In the genomic region with DNA sequence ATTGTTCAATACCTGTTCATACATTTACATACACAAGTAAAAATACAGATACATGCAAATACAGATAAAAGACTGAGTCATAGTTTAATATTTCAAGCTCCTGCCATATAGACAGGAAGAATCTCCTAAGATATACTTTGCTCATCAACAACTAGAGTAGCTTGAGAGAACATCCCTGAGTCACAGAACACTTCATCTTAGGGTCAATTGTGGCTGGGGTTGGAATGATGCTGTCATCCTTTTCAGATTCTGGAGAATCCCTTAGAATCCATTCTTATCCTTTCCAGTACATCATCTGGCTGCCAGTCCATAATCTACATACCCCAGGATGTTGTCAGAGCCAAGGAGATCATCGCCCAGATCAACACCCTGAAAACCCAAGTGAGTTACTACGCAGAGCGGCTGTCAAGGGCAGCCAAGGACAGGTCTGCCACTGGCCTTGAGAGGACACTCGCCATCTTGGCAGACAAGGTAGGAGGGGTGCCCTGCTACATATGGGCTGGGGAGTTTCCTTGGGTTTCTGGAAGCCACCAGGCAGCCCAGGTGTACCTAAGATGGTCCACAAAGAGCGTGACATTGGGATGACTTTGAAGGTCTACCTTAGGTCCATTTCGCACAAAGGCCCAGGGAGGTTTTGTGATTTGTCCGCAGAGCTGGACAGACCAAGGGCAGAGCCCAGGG, we compare ENCODE assay signal across 15 cellular contexts. TPM values are rescaled to one million over a fixed set of nuclear protein-coding genes. Genes with fewer than 3 reads are reported as not detected.
A peak's percentile ranks its signal among the peaks of the same experiment; 100 is the strongest.
DNase-seq lines count a peak whose midpoint lies in the region; ATAC-seq and TF ChIP-seq lines count a peak whose summit lies in the region.
"Had no signal": no experiment of that assay in that cellular context is flagged by ENCODE, and none has a peak within 500 bp of the region (broad histone marks: within the 10 kb centered on the region; RNA-seq: fewer than 3 reads in every experiment).

No MANE protein-coding gene starts in this region.

- no peak overlapping the region for H3K23ac ChIP-seq in mesenchymal stem cell (ENCODE audit: low read length in 2 of 2)

- H3K14ac ChIP-seq in mesenchymal stem cell (ENCODE audit: low read length in 2 of 2) = no peak overlapping the region

- H3K9me3 Mint-ChIP-seq in CD8-positive, alpha-beta T cell = no peaks in the 10 kb centered on the region
- no peaks in the 10 kb centered on the region for H3K9me3 Mint-ChIP-seq in HFFc6
- H3K9me3 Mint-ChIP-seq in activated naive CD8-positive, alpha-beta T cell treated with anti-CD3 and anti-CD28 coated beads, Interleukin-2, amount 50 U/mL, for 24 hours = no peaks in the 10 kb centered on the region

- no peak overlapping the region for H3K27ac ChIP-seq in CD8-positive, alpha-beta T cell (ENCODE audit: low read depth, low read length)
- no peak overlapping the region for H3K27ac ChIP-seq in mesenchymal stem cell (ENCODE audit: low read length, poor library complexity, severe bottlenecking)
- H3K27ac ChIP-seq: skin epidermis, testis, VCaP had no signal

- H3K18ac ChIP-seq in mesenchymal stem cell (ENCODE audit: low read depth in 1 of 2, low read length in 2 of 2) = no peak overlapping the region

- DNase-seq in CD8-positive, alpha-beta T cell = peak in 1 of 7 experiments; percentile 34
- DNase-seq in HFFc6 = peak; percentile 87
- DNase-seq in activated naive CD8-positive, alpha-beta T cell treated with anti-CD3 and anti-CD28 coated beads, Interleukin-2, amount 50 U/mL, for 24 hours = no peak
- DNase-seq in mesenchymal stem cell = peak; percentile 70
- DNase-seq in germinal center (ENCODE audit: low spot score) = no peak
- no peak for DNase-seq in stimulated activated CD4-positive, alpha-beta T cell treated with anti-CD3 and anti-CD28 coated beads, Interleukin-4, amount 100 ng/mL, for 1 hour
- DNase-seq: COR-L47, NCI-H146, NCI-H69, testis had no signal

- peak overlapping the region; percentile 81 for H3K27ac Mint-ChIP-seq in CD8-positive, alpha-beta T cell
- H3K27ac Mint-ChIP-seq in HFFc6 = peak overlapping the region; percentile 72
- H3K27ac Mint-ChIP-seq in activated naive CD8-positive, alpha-beta T cell treated with anti-CD3 and anti-CD28 coated beads, Interleukin-2, amount 50 U/mL, for 24 hours = peak overlapping the region; percentile 6

- H4K8ac ChIP-seq in mesenchymal stem cell (ENCODE audit: low read length) = no peak overlapping the region

- no peak overlapping the region for H3K4ac ChIP-seq in mesenchymal stem cell (ENCODE audit: low read depth in 1 of 2, low read length in 2 of 2)

- H3K9me3 ChIP-seq in CD8-positive, alpha-beta T cell (ENCODE audit: low read length) = no peaks in the 10 kb centered on the region
- no peaks in the 10 kb centered on the region for H3K9me3 ChIP-seq in mesenchymal stem cell (ENCODE audit: control insufficient read depth, low read length)
- H3K9me3 ChIP-seq: testis had no signal

- H3K4me2 ChIP-seq in mesenchymal stem cell (ENCODE audit: low read length, poor library complexity, severe bottlenecking) = no peak overlapping the region

- no peak overlapping the region for H3K4me3 Mint-ChIP-seq in CD8-positive, alpha-beta T cell
- no peak overlapping the region for H3K4me3 Mint-ChIP-seq in HFFc6
- no peak overlapping the region for H3K4me3 Mint-ChIP-seq in activated naive CD8-positive, alpha-beta T cell treated with anti-CD3 and anti-CD28 coated beads, Interleukin-2, amount 50 U/mL, for 24 hours

- H4K91ac ChIP-seq in mesenchymal stem cell (ENCODE audit: low read length) = no peak overlapping the region

- WGBS in mesenchymal stem cell = 95% methylated on average over 7 of the region's 7 CpGs

- POLR2A ChIA-PET in CD8-positive, alpha-beta T cell (lab: Charles Lee) = interaction anchor here (0.5 to 1.4 kb wide), 2 partner anchors 136 to 431 kb away, joined by 3 to 4 read pairs; no protein-coding TSS in a partner anchor

- no peak overlapping the region for H3K9ac ChIP-seq in mesenchymal stem cell (ENCODE audit: low read length)

- no peak for TF ChIP-seq CTCF in CD8-positive, alpha-beta T cell (IDR thresholded peaks at IDR 0.05)
- TF ChIP-seq CTCF in HFFc6 (IDR thresholded peaks at IDR 0.05) = no peak

- H2BK120ac ChIP-seq in mesenchymal stem cell (ENCODE audit: low read depth, low read length) = no peak overlapping the region

- no peak overlapping the region for H2BK15ac ChIP-seq in mesenchymal stem cell (ENCODE audit: low read depth, poor library complexity, severe bottlenecking)

- no peak overlapping the region for H2AFZ ChIP-seq in mesenchymal stem cell (ENCODE audit: low read depth, low read length)

- H3K4me1 Mint-ChIP-seq in CD8-positive, alpha-beta T cell (ENCODE audit: low read depth) = peaks cover 59% of the 10 kb centered on the region
- H3K4me1 Mint-ChIP-seq in HFFc6 (ENCODE audit: low read depth) = peaks cover 21% of the 10 kb centered on the region
- H3K4me1 Mint-ChIP-seq in activated naive CD8-positive, alpha-beta T cell treated with anti-CD3 and anti-CD28 coated beads, Interleukin-2, amount 50 U/mL, for 24 hours = peaks cover 63% of the 10 kb centered on the region

- H2AK5ac ChIP-seq in mesenchymal stem cell (ENCODE audit: low read length, severe bottlenecking) = no peak overlapping the region

- no peaks in the 10 kb centered on the region for H3K27me3 ChIP-seq in CD8-positive, alpha-beta T cell (ENCODE audit: insufficient read depth, low read length)
- H3K27me3 ChIP-seq in mesenchymal stem cell (ENCODE audit: control insufficient read depth in 1 of 2, insufficient read depth in 1 of 2, low read length in 2 of 2) = no peaks in the 10 kb centered on the region
- H3K27me3 ChIP-seq: testis had no signal

- ATAC-seq in CD8-positive, alpha-beta T cell = no peak
- peak; percentile 29 for ATAC-seq in activated naive CD8-positive, alpha-beta T cell treated with anti-CD3 and anti-CD28 coated beads, Interleukin-2, amount 50 U/mL, for 24 hours
- ATAC-seq in HG02588 (IDR thresholded peaks at IDR 0.05; ENCODE audit: unreplicated experiment) = no peak
- ATAC-seq: K562 had no signal

- H3K4me3 ChIP-seq in CD8-positive, alpha-beta T cell (ENCODE audit: low read depth, low read length) = no peak overlapping the region
- no peak overlapping the region for H3K4me3 ChIP-seq in mesenchymal stem cell (ENCODE audit: insufficient read depth in 1 of 2, low read depth in 1 of 2, low read length in 2 of 2)
- H3K4me3 ChIP-seq: K562, lung, skin epidermis, testis had no signal

- H3K4me1 ChIP-seq in CD8-positive, alpha-beta T cell (ENCODE audit: insufficient read depth, low read length) = peaks cover 39% of the 10 kb centered on the region
- H3K4me1 ChIP-seq in mesenchymal stem cell (ENCODE audit: control insufficient read depth, insufficient read depth, low read depth, low read length) = no peaks in the 10 kb centered on the region
- H3K4me1 ChIP-seq: testis had no signal

- no peak overlapping the region for H2BK5ac ChIP-seq in mesenchymal stem cell (ENCODE audit: low read depth, low read length, poor library complexity, severe bottlenecking)

- no peak overlapping the region for H2BK12ac ChIP-seq in mesenchymal stem cell (ENCODE audit: low read length in 2 of 2)

- peaks cover 54% of the 10 kb centered on the region for H3K36me3 ChIP-seq in CD8-positive, alpha-beta T cell (ENCODE audit: insufficient read depth, low read length)
- H3K36me3 ChIP-seq in mesenchymal stem cell (ENCODE audit: control insufficient read depth in 1 of 2, insufficient read depth in 2 of 2, low read depth in 1 of 2, low read length in 2 of 2) = peaks cover 42 to 60% of the 10 kb centered on the region in 2 experiments

- no peaks in the 10 kb centered on the region for H3K79me1 ChIP-seq in mesenchymal stem cell (replicated peaks; ENCODE audit: low read length, poor library complexity, severe bottlenecking)

- peaks cover 89% of the 10 kb centered on the region for H3K36me3 Mint-ChIP-seq in CD8-positive, alpha-beta T cell
- peaks cover 15% of the 10 kb centered on the region for H3K36me3 Mint-ChIP-seq in HFFc6 (ENCODE audit: low read depth)
- H3K36me3 Mint-ChIP-seq in activated naive CD8-positive, alpha-beta T cell treated with anti-CD3 and anti-CD28 coated beads, Interleukin-2, amount 50 U/mL, for 24 hours (ENCODE audit: low read depth) = peaks cover 28% of the 10 kb centered on the region

- CTCF ChIA-PET in CD8-positive, alpha-beta T cell (lab: Charles Lee) = interaction anchor here (2.0 kb wide), 1 partner anchor 139 kb away, joined by 5 read pairs; no protein-coding TSS in a partner anchor

- no peaks in the 10 kb centered on the region for H3K27me3 Mint-ChIP-seq in CD8-positive, alpha-beta T cell (ENCODE audit: low read depth)
- H3K27me3 Mint-ChIP-seq in HFFc6 (ENCODE audit: insufficient read depth) = peaks cover 2% of the 10 kb centered on the region; the same call in 1 of the 2 replicates
- H3K27me3 Mint-ChIP-seq in activated naive CD8-positive, alpha-beta T cell treated with anti-CD3 and anti-CD28 coated beads, Interleukin-2, amount 50 U/mL, for 24 hours = peaks cover 2% of the 10 kb centered on the region

- intact Hi-C loops in CD8-positive, alpha-beta T cell (cut with DNase I, micrococcal nuclease) = no loop called here

RNA-seq across cellular contexts. Expression of a gene that starts 55.7 kb away (rescaled TPM):
- total RNA-seq in CD8-positive, alpha-beta T cell = 10 to 100 TPM; 19.7 to 24.1 TPM
- 10 to 100 TPM; 12.5 to 16.9 (median 15.7) TPM for total RNA-seq in HFFc6 (2021; fragmentation: NEBNext Ultra II Directional; extraction: Animal tissue kit (Norgen Biotek cat#: 25700))
- polyA plus RNA-seq in mesenchymal stem cell (2013, experiment 1 of 2) = 33.0 TPM
- polyA plus RNA-seq in mesenchymal stem cell (2013, experiment 2 of 2) = 36.8 TPM

RNA-seq across cellular contexts. Expression of a gene that starts 55.8 kb away (rescaled TPM):
- 10 to 100 TPM; 12.5 to 14.4 TPM for total RNA-seq in CD8-positive, alpha-beta T cell
- total RNA-seq in HFFc6 (2021; fragmentation: NEBNext Ultra II Directional; extraction: Animal tissue kit (Norgen Biotek cat#: 25700)) = 10 to 100 TPM; 38.3 to 43.2 (median 41.6) TPM
- polyA plus RNA-seq in mesenchymal stem cell (2013, experiment 1 of 2) = 64.2 TPM
- 81.8 TPM for polyA plus RNA-seq in mesenchymal stem cell (2013, experiment 2 of 2)

Comparison
In these comparisons a context has a peak if more than half of its experiments do, and no peak if none do; other contexts are left out.
1. DNase-seq: peak in HFFc6 (single experiment) and mesenchymal stem cell (single experiment); none in activated naive CD8-positive, alpha-beta T cell treated with anti-CD3 and anti-CD28 coated beads, Interleukin-2, amount 50 U/mL, for 24 hours (single experiment), germinal center (single experiment) and stimulated activated CD4-positive, alpha-beta T cell treated with anti-CD3 and anti-CD28 coated beads, Interleukin-4, amount 100 ng/mL, for 1 hour (single experiment).
2. H3K27ac Mint-ChIP-seq: peak in every context shown above with its lines; median percentile 81 in CD8-positive, alpha-beta T cell; 72 in HFFc6; 6 in activated naive CD8-positive, alpha-beta T cell treated with anti-CD3 and anti-CD28 coated beads, Interleukin-2, amount 50 U/mL, for 24 hours.